8 cellular contexts compared by ENCODE assay signal in the genomic region with DNA sequence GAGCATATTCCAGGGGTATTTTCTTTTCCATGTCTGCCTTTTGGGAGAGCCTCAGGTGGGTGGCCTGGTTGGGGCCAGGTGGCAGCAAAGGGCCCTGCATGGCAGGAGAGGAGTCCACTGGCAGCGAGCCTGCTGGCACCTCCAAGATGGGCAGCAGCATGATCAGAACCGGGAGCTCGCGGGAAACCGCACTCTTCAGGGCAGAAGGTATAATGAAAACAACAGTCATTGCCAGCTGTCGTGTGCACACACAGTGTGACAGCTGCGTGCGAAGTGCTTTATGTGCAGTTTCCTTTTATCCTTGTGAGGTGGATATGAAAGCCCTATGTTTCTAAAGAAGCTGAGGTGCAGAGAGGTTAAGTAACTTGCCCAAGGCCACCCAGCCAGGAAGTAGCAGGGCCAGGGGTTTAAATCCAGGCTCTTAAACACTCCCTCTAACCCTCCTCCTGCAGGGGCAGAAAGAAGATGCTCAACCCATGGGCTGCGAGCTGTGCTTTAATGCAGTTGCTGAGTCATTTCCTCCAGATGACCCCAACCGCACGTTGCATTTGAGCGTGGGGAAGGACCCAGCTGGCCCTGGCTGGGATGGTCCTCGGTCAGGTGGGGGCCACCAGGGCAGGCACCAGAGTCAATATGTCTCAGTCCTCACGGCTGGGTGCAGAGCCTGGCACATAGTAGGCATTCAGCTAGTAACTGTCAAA.
DNase-seq lines count a peak whose midpoint lies in the region; ATAC-seq, FAIRE-seq and TF ChIP-seq lines count a peak whose summit lies in the region.

No MANE protein-coding gene starts in this region.

- TF ChIP-seq POLR2A in GM12892 (IDR thresholded peaks at IDR 0.05; ENCODE audit: low read depth, low read length), result no peak

- peak; percentile 52 for ATAC-seq in HG02852 (IDR thresholded peaks at IDR 0.05; ENCODE audit: unreplicated experiment)

- DNase-seq in GM12892 (ENCODE audit: insufficient read length) (peak; percentile 40), SHP77 (lab: John Stamatoyannopoulos, UW) (peak; percentile 88 to 91), lung microvascular endothelial cell (ENCODE audit: low read depth in 2 of 2) (peak; percentile 17 to 52), hepatic stellate cell (ENCODE audit: low spot score) (no peak), NCI-H2227 treated with DMSO at 0.1 percent for 48 hours (lab: John Stamatoyannopoulos, UW) (no peak), OCI-M2 (lab: John Stamatoyannopoulos, UW; ENCODE audit: unreplicated experiment) (no peak), HuH-7 (ENCODE audit: low spot score) (no peak)

- peak; percentile 90 for FAIRE-seq in GM12892 (lab: Jason Lieb, UNC)

Comparison
In these comparisons a context has a peak if more than half of its experiments do, and no peak if none do; other contexts are left out.
1. DNase-seq: peak in GM12892 (single experiment), SHP77 (2 of 2) and lung microvascular endothelial cell (2 of 2); none in hepatic stellate cell (single experiment), NCI-H2227 treated with DMSO at 0.1 percent for 48 hours (single experiment), OCI-M2 (single experiment) and HuH-7 (single experiment).